Comparison of ENCODE assay signal across 24 cellular contexts in the genomic region with DNA sequence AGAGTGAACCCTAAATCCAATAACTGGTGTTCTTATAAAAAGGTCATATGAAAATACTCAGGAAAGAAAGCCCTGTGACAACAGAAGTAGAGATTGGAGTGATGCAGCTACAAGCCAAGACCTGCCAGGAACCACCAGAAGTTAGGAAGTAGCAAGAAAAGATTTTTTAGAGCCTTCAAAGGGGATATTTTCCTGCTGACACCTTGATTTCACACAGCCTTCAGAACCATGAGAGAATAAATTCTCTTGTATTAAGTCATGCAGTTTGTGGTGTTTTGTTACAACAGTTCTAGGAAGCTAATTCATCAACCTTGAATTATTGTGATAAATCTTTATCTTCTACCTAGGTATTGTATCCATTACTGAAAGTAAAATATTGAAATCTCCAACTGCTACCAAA.
"Had no signal": no experiment of that assay in that cellular context is flagged by ENCODE, and none has a peak within 500 bp of the region (broad histone marks: within the 10 kb centered on the region; RNA-seq: fewer than 3 reads in every experiment).

No MANE protein-coding gene starts in this region.

- H3K4me1 ChIP-seq: right lobe of liver, testis, thyroid gland, transverse colon had no signal

- H3K4me3 ChIP-seq: left lung, lower lobe of right lung, mucosa of descending colon, ovary, right atrium auricular region, right lobe of liver, smooth muscle cell, testis, thyroid gland, transverse colon, upper lobe of left lung, vagina had no signal

- H3K27me3 ChIP-seq: left lung, ovary, right atrium auricular region, right lobe of liver, testis, thyroid gland, transverse colon, upper lobe of left lung, vagina had no signal

- H3K36me3 ChIP-seq: left lung, lower lobe of right lung, ovary, right atrium auricular region, right lobe of liver, thyroid gland, transverse colon, upper lobe of left lung, vagina had no signal

- FAIRE-seq: kidney had no signal

- H3K9me3 ChIP-seq: lower lobe of right lung, mucosa of descending colon, ovary, right lobe of liver, testis, thyroid gland, transverse colon, upper lobe of left lung, vagina had no signal

- DNase-seq: kidney; left colon; left lung; lower lobe of right lung; midbrain; mucosa of descending colon; naive thymus-derived CD4-positive, alpha-beta T cell; ovary; right lobe of liver; stimulated activated CD4-positive, alpha-beta T cell treated with anti-CD3 and anti-CD28 coated beads, Interleukin-1b, Interleukin-23, amount 100 ng/mL, for 48 hours; stimulated activated CD4-positive, alpha-beta T cell treated with anti-CD3 and anti-CD28 coated beads, Interleukin-2, amount 100 ng/mL, for 48 hours; stimulated activated CD4-positive, alpha-beta T cell treated with anti-CD3 and anti-CD28 coated beads, Interleukin-4, amount 100 ng/mL, for 4 hours; stimulated activated CD8-positive, alpha-beta memory T cell treated with anti-CD3 and anti-CD28 coated beads, Interleukin-4, amount 100 ng/mL, for 48 hours; stimulated activated naive CD4-positive, alpha-beta T cell treated with Interleukin-2 at 50 U/mL for 16 hours; stimulated activated naive CD8-positive, alpha-beta T cell treated with anti-CD3 and anti-CD28 coated beads, Interleukin-15, amount 100 ng/mL, for 72 hours; testis; thyroid gland; transverse colon; upper lobe of left lung had no signal

- H3K27ac ChIP-seq: left lung, lower lobe of right lung, ovary, right lobe of liver, testis, thyroid gland, transverse colon, upper lobe of left lung, vagina had no signal

- ATAC-seq: left colon; left lung; lower lobe of right lung; mucosa of descending colon; naive thymus-derived CD4-positive, alpha-beta T cell; natural killer cell treated with Interleukin-12 subunit alpha and Interleukin-12 subunit beta and Interleukin-15 and Interleukin-18, amount 100 ng/mL, for 72 hours; right lobe of liver; stimulated activated memory B cell treated with anti-CD40 and anti-IgM and Interleukin-4, amounts not matched to agents 10 μg/mL and 1 μg/mL and 100 μg/mL, for 72 hours; stimulated activated naive CD8-positive, alpha-beta T cell treated with anti-CD3 and anti-CD28 coated beads, Interleukin-15, amount 100 ng/mL, for 72 hours had no signal
